ENCODE assay signal across 16 cellular contexts in the genomic region with DNA sequence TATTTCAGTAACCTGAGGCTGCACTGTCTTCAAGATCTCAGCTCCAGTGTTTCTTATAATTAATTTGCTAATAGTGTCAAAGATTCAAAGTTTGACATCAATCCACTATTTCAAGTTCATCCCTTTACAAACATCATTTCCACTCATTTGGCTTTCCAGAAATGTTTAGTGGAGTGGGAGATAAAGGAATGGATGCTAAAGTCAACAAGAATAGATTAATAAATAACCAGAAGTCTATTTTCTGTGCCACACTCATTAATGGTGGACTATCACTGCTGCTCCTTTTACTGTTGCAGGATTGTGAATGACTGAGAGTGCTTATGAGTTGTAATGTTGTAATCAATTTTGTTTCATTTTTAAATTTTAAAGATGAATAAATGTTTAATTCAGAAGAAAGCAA. TPM values are rescaled to one million over a fixed set of nuclear protein-coding genes. Genes with fewer than 3 reads are reported as not detected.
DNase-seq lines count a peak whose midpoint lies in the region; ATAC-seq and TF ChIP-seq lines count a peak whose summit lies in the region.
"Had no signal": no experiment of that assay in that cellular context is flagged by ENCODE, and none has a peak within 500 bp of the region (broad histone marks: within the 10 kb centered on the region; RNA-seq: fewer than 3 reads in every experiment).

No MANE protein-coding gene starts in this region.

- no peak overlapping the region for H3K27ac ChIP-seq in DOHH2 (ENCODE audit: low read depth, low read length)
- H3K27ac ChIP-seq in VCaP: peak overlapping the region; percentile 49
- H3K27ac ChIP-seq in left lung: no peak overlapping the region
- no peak overlapping the region for H3K27ac ChIP-seq in sigmoid colon
- H3K27ac ChIP-seq in heart right ventricle: no peak overlapping the region
- H3K27ac ChIP-seq: A549, C4-2B, HL-60 had no signal

- H3K9me3 ChIP-seq in DOHH2 (ENCODE audit: control insufficient read depth, insufficient read depth, low read length) (no peaks in the 10 kb centered on the region), left lung (no peaks in the 10 kb centered on the region), sigmoid colon (no peaks in the 10 kb centered on the region), heart right ventricle (no peaks in the 10 kb centered on the region)
- H3K9me3 ChIP-seq: A549, BE2C had no signal

- peaks cover 30% of the 10 kb centered on the region for H3K4me1 ChIP-seq in DOHH2 (ENCODE audit: control insufficient read depth, low read length)
- no peaks in the 10 kb centered on the region for H3K4me1 ChIP-seq in left lung
- no peaks in the 10 kb centered on the region for H3K4me1 ChIP-seq in sigmoid colon
- no peaks in the 10 kb centered on the region for H3K4me1 ChIP-seq in heart right ventricle
- H3K4me1 ChIP-seq: BE2C had no signal

- H4K20me1 ChIP-seq in DOHH2 (ENCODE audit: control insufficient read depth, insufficient read depth, low read depth, low read length): no peaks in the 10 kb centered on the region

- ATAC-seq in left lobe of liver: peak; percentile 33
- ATAC-seq in left lung: no peak
- no peak for ATAC-seq in heart right ventricle
- ATAC-seq: A549 had no signal

- no peak for TF ChIP-seq POLR2A in sigmoid colon (IDR thresholded peaks at IDR 0.05)

- no peaks in the 10 kb centered on the region for H3K79me2 ChIP-seq in DOHH2 (ENCODE audit: control insufficient read depth, low read length)

- no peak for TF ChIP-seq EP300 in sigmoid colon (IDR thresholded peaks at IDR 0.05)

- no peak for TF ChIP-seq CTCF in DOHH2 (IDR thresholded peaks at IDR 0.05; ENCODE audit: low read depth, low read length, poor library complexity, severe bottlenecking)
- TF ChIP-seq CTCF in VCaP (conservative IDR thresholded peaks at IDR 0.05): no peak
- no peak for TF ChIP-seq CTCF in left lung (IDR thresholded peaks at IDR 0.05)
- TF ChIP-seq CTCF in sigmoid colon (IDR thresholded peaks at IDR 0.05): no peak
- no peak for TF ChIP-seq CTCF in heart right ventricle (IDR thresholded peaks at IDR 0.05)

- H3K36me3 ChIP-seq in DOHH2 (ENCODE audit: control insufficient read depth, low read length): no peaks in the 10 kb centered on the region
- H3K36me3 ChIP-seq in left lung: no peaks in the 10 kb centered on the region
- H3K36me3 ChIP-seq in sigmoid colon: no peaks in the 10 kb centered on the region
- H3K36me3 ChIP-seq in heart right ventricle: no peaks in the 10 kb centered on the region
- H3K36me3 ChIP-seq: BE2C had no signal

- intact Hi-C loops in left lung (cut with DNase I) (no loop called here), sigmoid colon (cut with DNase I) (no loop called here), heart right ventricle (cut with DNase I) (loop anchor here in 1 of 10 donors (10.0 kb wide), 1 partner anchor 121 kb away; no protein-coding TSS in a partner anchor)

- H3K27me3 ChIP-seq in DOHH2 (ENCODE audit: control insufficient read depth, low read length) (no peaks in the 10 kb centered on the region), left lung (no peaks in the 10 kb centered on the region), sigmoid colon (no peaks in the 10 kb centered on the region), heart right ventricle (no peaks in the 10 kb centered on the region)
- H3K27me3 ChIP-seq: BE2C had no signal

- no peaks in the 10 kb centered on the region for H3F3A ChIP-seq in DOHH2 (ENCODE audit: control insufficient read depth, insufficient read depth)

- peak overlapping the region; percentile 23 for H3K4me2 ChIP-seq in DOHH2 (ENCODE audit: low read length)
- H3K4me2 ChIP-seq: A549 had no signal

- no peak for DNase-seq in left lobe of liver (ENCODE audit: low spot score)
- no peak for DNase-seq in left lung
- DNase-seq in sigmoid colon: no peak
- DNase-seq in activated gamma-delta T cell (lab: John Stamatoyannopoulos, UW): no peak
- DNase-seq in heart right ventricle: no peak
- DNase-seq: BE2C; CD4-positive, alpha-beta memory T cell; DND-41; GF-D8; HCEC 1CT; HFFc6 had no signal

- H3K4me3 ChIP-seq in DOHH2 (ENCODE audit: low read length) (no peak overlapping the region), left lung (no peak overlapping the region), sigmoid colon (no peak overlapping the region), heart right ventricle (no peak overlapping the region)
- H3K4me3 ChIP-seq: A549 had no signal

- H3K9me2 ChIP-seq in DOHH2 (replicated peaks; ENCODE audit: control insufficient read depth, low read length): no peaks in the 10 kb centered on the region

RNA-seq across cellular contexts. Expression of a gene that starts 28.4 kb away (rescaled TPM):
- total RNA-seq in left lobe of liver (8.6 TPM), left lung (10 to 100 TPM in 1 of 2 donors, 1 to 10 TPM in 1; 4.9 to 11.0 TPM), sigmoid colon (10 to 100 TPM; 66.5 to 79.5 (median 71.2) TPM), heart right ventricle (10 to 100 TPM; 26.2 to 60.9 (median 47.5) TPM)
- polyA plus RNA-seq in sigmoid colon (1 to 10 TPM; 2.3 to 4.5 (median 3.6) TPM), heart right ventricle (10 to 100 TPM; 11.0 TPM)

RNA-seq across cellular contexts. Expression of a gene that starts 50.9 kb away (rescaled TPM):
- total RNA-seq in left lobe of liver: 2.5 TPM
- 10 to 100 TPM in 1 of 2 donors, 1 to 10 TPM in 1; 7.7 to 11.3 TPM for total RNA-seq in left lung
- 10 to 100 TPM; 37.9 to 53.9 (median 43.9) TPM for total RNA-seq in sigmoid colon
- 1 to 10 TPM; 2.3 to 3.2 (median 2.4) TPM for polyA plus RNA-seq in sigmoid colon
- 10 to 100 TPM; 10.6 to 18.4 (median 14.2) TPM for total RNA-seq in heart right ventricle
- 1 to 10 TPM; 3.6 to 8.2 TPM for polyA plus RNA-seq in heart right ventricle
